12 cellular contexts compared by ENCODE assay signal in the genomic region with DNA sequence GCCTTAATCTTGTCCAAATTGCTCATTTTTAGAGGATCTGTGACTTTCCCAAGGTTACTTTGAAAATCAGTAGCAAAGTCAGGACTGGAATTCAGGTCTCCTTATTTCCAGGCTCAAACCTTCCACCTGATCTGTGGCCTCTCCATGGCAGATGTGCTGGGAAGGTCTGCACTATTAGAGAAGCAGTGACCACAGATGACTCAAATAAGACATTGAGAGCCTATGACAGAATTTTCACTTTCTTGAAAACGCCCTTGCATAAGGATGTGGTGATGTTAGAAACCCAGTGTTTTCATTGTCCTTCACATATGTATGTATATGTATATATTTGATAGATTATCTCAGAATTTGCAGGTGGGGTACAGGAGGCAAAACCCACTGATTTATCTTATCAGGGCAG. TPM values are rescaled to one million over a fixed set of nuclear protein-coding genes. Genes with fewer than 3 reads are reported as not detected.
DNase-seq lines count a peak whose midpoint lies in the region; ATAC-seq, FAIRE-seq and TF ChIP-seq lines count a peak whose summit lies in the region.
"Had no signal": no experiment of that assay in that cellular context is flagged by ENCODE, and none has a peak within 500 bp of the region (broad histone marks: within the 10 kb centered on the region; RNA-seq: fewer than 3 reads in every experiment).

No MANE protein-coding gene starts in this region.

- intact Hi-C loops in kidney (cut with DNase I): no loop called here
- intact Hi-C loops in right cardiac atrium (cut with DNase I): no loop called here

- WGBS in right cardiac atrium: 87% methylated on average over 1 of the region's 1 CpG

- H3K36me3 ChIP-seq in kidney (ENCODE audit: control insufficient read depth in 1 of 2, insufficient read depth in 2 of 2, low read length in 2 of 2): peaks cover 0 to 3% of the 10 kb centered on the region in 2 donors
- H3K36me3 ChIP-seq: BE2C, prostate gland had no signal

- no peaks in the 10 kb centered on the region for H3K27me3 ChIP-seq in right cardiac atrium (ENCODE audit: control insufficient read depth, insufficient read depth)
- H3K27me3 ChIP-seq: BE2C had no signal

- peaks cover 4 to 11% of the 10 kb centered on the region in 2 donors for H3K4me1 ChIP-seq in kidney (ENCODE audit: control insufficient read depth in 1 of 2, insufficient read depth in 1 of 2, low read depth in 1 of 2, low read length in 2 of 2)
- peaks cover 6% of the 10 kb centered on the region for H3K4me1 ChIP-seq in right cardiac atrium (ENCODE audit: control insufficient read depth, insufficient read depth, low read length)
- H3K4me1 ChIP-seq: prostate gland had no signal

- H3K4me3 ChIP-seq in GM12864 (ENCODE audit: low read depth, low read length) (no peak overlapping the region), kidney (ENCODE audit: low read length in 2 of 2) (no peak overlapping the region), right cardiac atrium (ENCODE audit: low read length) (no peak overlapping the region)
- H3K4me3 ChIP-seq: prostate gland had no signal

- DNase-seq in GM12864 (ENCODE audit: low read depth) (peak; percentile 49), GM19238 (ENCODE audit: insufficient read length, low spot score) (peak; percentile 67), kidney (no peak), right cardiac atrium (no peak), frontal cortex (ENCODE audit: low spot score in 2 of 2) (no peak), NCI-H345 (lab: John Stamatoyannopoulos, UW) (no peak)
- DNase-seq: amniotic stem cell had no signal

- TF ChIP-seq CTCF in GM12864 (IDR thresholded peaks at IDR 0.05; ENCODE audit: low read depth, low read length, missing control alignments): no peak
- TF ChIP-seq CTCF in kidney (IDR thresholded peaks at IDR 0.05; ENCODE audit: borderline replicate concordance, extremely low read depth, insufficient read depth): no peak

- ATAC-seq in HG02678 (IDR thresholded peaks at IDR 0.05; ENCODE audit: unreplicated experiment) (peak; percentile 92), HG03558 (IDR thresholded peaks at IDR 0.05; ENCODE audit: extremely low read depth, unreplicated experiment) (peak; percentile 94), right cardiac atrium (no peak)

- no peak for FAIRE-seq in kidney (lab: Jason Lieb, UNC)
- FAIRE-seq in frontal cortex (lab: Jason Lieb, UNC): no peak
- FAIRE-seq: keratinocyte had no signal

- no peaks in the 10 kb centered on the region for H3K9me3 ChIP-seq in kidney (ENCODE audit: control insufficient read depth in 1 of 2, low read length in 2 of 2)
- H3K9me3 ChIP-seq in right cardiac atrium (ENCODE audit: control insufficient read depth, low read length): no peaks in the 10 kb centered on the region
- H3K9me3 ChIP-seq: BE2C, prostate gland had no signal

- H3K27ac ChIP-seq in kidney (ENCODE audit: low read depth in 2 of 2, low read length in 2 of 2): no peak overlapping the region
- no peak overlapping the region for H3K27ac ChIP-seq in right cardiac atrium (ENCODE audit: low read length)
- H3K27ac ChIP-seq: prostate gland had no signal

- H3K9ac ChIP-seq in kidney (ENCODE audit: low read length in 2 of 2): no peak overlapping the region

RNA-seq across cellular contexts. Expression of gene TTC39A, which starts 45.3 kb away (rescaled TPM):
- total RNA-seq in kidney: 70.1 TPM
- 31.4 TPM for polyA plus RNA-seq in kidney (ENCODE audit: insufficient read depth, low read depth, low replicate concordance)
- total RNA-seq in right cardiac atrium: 10 to 100 TPM; 11.6 to 24.7 (median 16.8) TPM
- 15.6 TPM for polyA plus RNA-seq in right cardiac atrium
- 1.2 TPM for total RNA-seq in frontal cortex

RNA-seq across cellular contexts. Expression of gene RNF11, which starts 49.0 kb away (rescaled TPM):
- total RNA-seq in kidney: 105 TPM
- polyA plus RNA-seq in kidney (ENCODE audit: insufficient read depth, low read depth, low replicate concordance): 62.5 TPM
- 100 to 1,000 TPM; 119 to 131 (median 124) TPM for total RNA-seq in right cardiac atrium
- 78.4 TPM for polyA plus RNA-seq in right cardiac atrium
- total RNA-seq in frontal cortex: 177 TPM

Comparison
In these comparisons a context has a peak if more than half of its experiments do, and no peak if none do; other contexts are left out.
1. DNase-seq: peak in GM12864 (single experiment) and GM19238 (single experiment); none in kidney (single experiment), right cardiac atrium (0 of 3), frontal cortex (0 of 2) and NCI-H345 (single experiment).
2. ATAC-seq: peak in HG02678 (single experiment) and HG03558 (single experiment); none in right cardiac atrium (0 of 2).